Comparison of ENCODE assay signal across 2 cellular contexts in the genomic region with DNA sequence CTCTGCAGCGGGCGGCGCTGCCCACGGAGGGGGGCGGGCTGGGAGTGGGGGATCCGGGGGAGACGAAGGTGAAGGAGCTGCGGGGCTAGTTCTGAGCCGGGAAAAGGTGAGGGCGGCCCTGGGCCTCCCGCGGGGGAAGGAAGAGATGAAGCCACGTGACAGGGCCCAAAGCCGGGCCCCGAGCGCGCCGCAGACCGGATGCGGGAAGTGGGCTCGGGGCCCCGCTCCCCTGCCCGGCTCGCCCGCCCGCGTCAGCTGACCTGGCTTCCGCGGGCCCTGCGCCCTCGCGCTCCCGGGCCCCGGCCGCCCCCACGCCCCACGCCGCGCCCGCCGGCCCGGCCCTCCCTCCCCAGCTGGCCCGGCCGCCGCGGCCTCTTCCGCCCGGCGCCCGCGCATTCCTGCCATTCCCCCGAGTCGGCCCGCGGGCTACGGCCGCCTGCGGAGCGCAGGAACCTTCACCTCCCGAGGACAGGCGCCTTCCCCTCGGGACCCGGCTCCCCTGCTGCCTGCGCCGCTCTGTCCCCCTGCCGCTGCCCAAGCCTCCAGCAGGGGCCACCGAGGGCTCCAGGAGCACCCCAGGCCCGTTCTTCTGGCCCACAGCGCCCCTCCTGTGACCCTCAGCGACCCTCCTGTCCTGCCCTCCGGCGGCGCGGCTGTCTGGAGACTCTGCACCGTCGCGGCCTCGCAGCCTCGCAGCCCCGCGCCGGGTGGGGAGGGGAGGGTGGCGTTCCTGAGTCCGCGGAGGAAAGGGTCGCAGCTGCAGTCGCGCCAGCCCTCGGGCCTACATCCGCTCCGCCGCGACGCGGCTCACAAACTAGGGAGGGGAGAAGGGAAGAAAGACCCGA.
A peak's percentile ranks its signal among the peaks of the same experiment; 100 is the strongest.
TF ChIP-seq lines count a peak whose summit lies in the region.

No MANE protein-coding gene starts in this region.

TF ChIP-seq in IMR-90, 13 proteins besides CTCF, POLR2A, EP300 and RAD21:
- TF ChIP-seq CHD1 (IDR thresholded peaks at IDR 0.05; ENCODE audit: low read depth, low read length) (no peak), BHLHE40 (IDR thresholded peaks at IDR 0.05; ENCODE audit: low read depth, low read length) (no peak), MAZ (IDR thresholded peaks at IDR 0.05; ENCODE audit: borderline replicate concordance, low read depth, low read length) (no peak; the same call in 1 of the 2 replicates), MAFK (IDR thresholded peaks at IDR 0.05; ENCODE audit: low read depth, low read length) (no peak), NFE2L2 (IDR thresholded peaks at IDR 0.05; ENCODE audit: low read depth, low read length) (no peak)
- TF ChIP-seq, protein P1, sequence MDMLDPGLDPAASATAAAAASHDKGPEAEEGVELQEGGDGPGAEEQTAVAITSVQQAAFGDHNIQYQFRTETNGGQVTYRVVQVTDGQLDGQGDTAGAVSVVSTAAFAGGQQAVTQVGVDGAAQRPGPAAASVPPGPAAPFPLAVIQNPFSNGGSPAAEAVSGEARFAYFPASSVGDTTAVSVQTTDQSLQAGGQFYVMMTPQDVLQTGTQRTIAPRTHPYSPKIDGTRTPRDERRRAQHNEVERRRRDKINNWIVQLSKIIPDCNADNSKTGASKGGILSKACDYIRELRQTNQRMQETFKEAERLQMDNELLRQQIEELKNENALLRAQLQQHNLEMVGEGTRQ (IDR thresholded peaks at IDR 0.05; ENCODE audit: low read depth, low read length), result peak; percentile 79
- TF ChIP-seq, protein P2, sequence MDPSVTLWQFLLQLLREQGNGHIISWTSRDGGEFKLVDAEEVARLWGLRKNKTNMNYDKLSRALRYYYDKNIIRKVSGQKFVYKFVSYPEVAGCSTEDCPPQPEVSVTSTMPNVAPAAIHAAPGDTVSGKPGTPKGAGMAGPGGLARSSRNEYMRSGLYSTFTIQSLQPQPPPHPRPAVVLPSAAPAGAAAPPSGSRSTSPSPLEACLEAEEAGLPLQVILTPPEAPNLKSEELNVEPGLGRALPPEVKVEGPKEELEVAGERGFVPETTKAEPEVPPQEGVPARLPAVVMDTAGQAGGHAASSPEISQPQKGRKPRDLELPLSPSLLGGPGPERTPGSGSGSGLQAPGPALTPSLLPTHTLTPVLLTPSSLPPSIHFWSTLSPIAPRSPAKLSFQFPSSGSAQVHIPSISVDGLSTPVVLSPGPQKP (IDR thresholded peaks at IDR 0.05; ENCODE audit: borderline replicate concordance, low read depth, low read length), result no peak

TF ChIP-seq in GM12878, 131 proteins besides CTCF, POLR2A, EP300 and RAD21 (continues in another document):
- 0 out of 2 replicates have a peak, but pooled peaks have one; percentile 2 for TF ChIP-seq MTA2 (IDR thresholded peaks at IDR 0.05; ENCODE audit: low read depth)
- peak; percentile 34; the same call in 1 of the 2 replicates for TF ChIP-seq POLR2AphosphoS5 (IDR thresholded peaks at IDR 0.05; ENCODE audit: low read length)
- no peak for TF ChIP-seq RBBP5 (conservative IDR thresholded peaks at IDR 0.05)
- TF ChIP-seq NFXL1 (IDR thresholded peaks at IDR 0.05; ENCODE audit: borderline replicate concordance), result no peak
- TF ChIP-seq ZZZ3 (IDR thresholded peaks at IDR 0.05; ENCODE audit: control insufficient read depth, insufficient read length, low read depth), result no peak
- TF ChIP-seq MXI1 (IDR thresholded peaks at IDR 0.05; ENCODE audit: low read depth, low read length), result peak; percentile 42
- TF ChIP-seq, protein P3, sequence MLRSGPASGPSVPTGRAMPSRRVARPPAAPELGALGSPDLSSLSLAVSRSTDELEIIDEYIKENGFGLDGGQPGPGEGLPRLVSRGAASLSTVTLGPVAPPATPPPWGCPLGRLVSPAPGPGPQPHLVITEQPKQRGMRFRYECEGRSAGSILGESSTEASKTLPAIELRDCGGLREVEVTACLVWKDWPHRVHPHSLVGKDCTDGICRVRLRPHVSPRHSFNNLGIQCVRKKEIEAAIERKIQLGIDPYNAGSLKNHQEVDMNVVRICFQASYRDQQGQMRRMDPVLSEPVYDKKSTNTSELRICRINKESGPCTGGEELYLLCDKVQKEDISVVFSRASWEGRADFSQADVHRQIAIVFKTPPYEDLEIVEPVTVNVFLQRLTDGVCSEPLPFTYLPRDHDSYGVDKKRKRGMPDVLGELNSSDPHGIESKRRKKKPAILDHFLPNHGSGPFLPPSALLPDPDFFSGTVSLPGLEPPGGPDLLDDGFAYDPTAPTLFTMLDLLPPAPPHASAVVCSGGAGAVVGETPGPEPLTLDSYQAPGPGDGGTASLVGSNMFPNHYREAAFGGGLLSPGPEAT (IDR thresholded peaks at IDR 0.05; ENCODE audit: low read depth), result 0 out of 2 replicates have a peak, but pooled peaks have one; percentile 1
- TF ChIP-seq ESRRA (IDR thresholded peaks at IDR 0.05; ENCODE audit: low read length), result no peak
- no peak; the same call in 1 of the 2 replicates for TF ChIP-seq YY1 (IDR thresholded peaks at IDR 0.05; ENCODE audit: low read depth, low read length)
- TF ChIP-seq, protein P4, sequence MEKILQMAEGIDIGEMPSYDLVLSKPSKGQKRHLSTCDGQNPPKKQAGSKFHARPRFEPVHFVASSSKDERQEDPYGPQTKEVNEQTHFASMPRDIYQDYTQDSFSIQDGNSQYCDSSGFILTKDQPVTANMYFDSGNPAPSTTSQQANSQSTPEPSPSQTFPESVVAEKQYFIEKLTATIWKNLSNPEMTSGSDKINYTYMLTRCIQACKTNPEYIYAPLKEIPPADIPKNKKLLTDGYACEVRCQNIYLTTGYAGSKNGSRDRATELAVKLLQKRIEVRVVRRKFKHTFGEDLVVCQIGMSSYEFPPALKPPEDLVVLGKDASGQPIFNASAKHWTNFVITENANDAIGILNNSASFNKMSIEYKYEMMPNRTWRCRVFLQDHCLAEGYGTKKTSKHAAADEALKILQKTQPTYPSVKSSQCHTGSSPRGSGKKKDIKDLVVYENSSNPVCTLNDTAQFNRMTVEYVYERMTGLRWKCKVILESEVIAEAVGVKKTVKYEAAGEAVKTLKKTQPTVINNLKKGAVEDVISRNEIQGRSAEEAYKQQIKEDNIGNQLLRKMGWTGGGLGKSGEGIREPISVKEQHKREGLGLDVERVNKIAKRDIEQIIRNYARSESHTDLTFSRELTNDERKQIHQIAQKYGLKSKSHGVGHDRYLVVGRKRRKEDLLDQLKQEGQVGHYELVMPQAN (conservative IDR thresholded peaks at IDR 0.05), result no peak; the same call in 1 of the 2 replicates
- TF ChIP-seq ATF7 (IDR thresholded peaks at IDR 0.05; ENCODE audit: low read depth), result no peak
- TF ChIP-seq, protein P5, sequence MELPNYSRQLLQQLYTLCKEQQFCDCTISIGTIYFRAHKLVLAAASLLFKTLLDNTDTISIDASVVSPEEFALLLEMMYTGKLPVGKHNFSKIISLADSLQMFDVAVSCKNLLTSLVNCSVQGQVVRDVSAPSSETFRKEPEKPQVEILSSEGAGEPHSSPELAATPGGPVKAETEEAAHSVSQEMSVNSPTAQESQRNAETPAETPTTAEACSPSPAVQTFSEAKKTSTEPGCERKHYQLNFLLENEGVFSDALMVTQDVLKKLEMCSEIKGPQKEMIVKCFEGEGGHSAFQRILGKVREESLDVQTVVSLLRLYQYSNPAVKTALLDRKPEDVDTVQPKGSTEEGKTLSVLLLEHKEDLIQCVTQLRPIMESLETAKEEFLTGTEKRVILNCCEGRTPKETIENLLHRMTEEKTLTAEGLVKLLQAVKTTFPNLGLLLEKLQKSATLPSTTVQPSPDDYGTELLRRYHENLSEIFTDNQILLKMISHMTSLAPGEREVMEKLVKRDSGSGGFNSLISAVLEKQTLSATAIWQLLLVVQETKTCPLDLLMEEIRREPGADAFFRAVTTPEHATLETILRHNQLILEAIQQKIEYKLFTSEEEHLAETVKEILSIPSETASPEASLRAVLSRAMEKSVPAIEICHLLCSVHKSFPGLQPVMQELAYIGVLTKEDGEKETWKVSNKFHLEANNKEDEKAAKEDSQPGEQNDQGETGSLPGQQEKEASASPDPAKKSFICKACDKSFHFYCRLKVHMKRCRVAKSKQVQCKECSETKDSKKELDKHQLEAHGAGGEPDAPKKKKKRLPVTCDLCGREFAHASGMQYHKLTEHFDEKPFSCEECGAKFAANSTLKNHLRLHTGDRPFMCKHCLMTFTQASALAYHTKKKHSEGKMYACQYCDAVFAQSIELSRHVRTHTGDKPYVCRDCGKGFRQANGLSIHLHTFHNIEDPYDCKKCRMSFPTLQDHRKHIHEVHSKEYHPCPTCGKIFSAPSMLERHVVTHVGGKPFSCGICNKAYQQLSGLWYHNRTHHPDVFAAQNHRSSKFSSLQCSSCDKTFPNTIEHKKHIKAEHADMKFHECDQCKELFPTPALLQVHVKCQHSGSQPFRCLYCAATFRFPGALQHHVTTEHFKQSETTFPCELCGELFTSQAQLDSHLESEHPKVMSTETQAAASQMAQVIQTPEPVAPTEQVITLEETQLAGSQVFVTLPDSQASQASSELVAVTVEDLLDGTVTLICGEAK (IDR thresholded peaks at IDR 0.05; ENCODE audit: borderline replicate concordance), result 0 out of 2 replicates have a peak, but pooled peaks have one; percentile 20
- TF ChIP-seq NFYA (IDR thresholded peaks at IDR 0.05; ENCODE audit: borderline replicate concordance, low read depth, low read length), result no peak
- TF ChIP-seq CREB1 (IDR thresholded peaks at IDR 0.05; ENCODE audit: low read depth), result no peak
- TF ChIP-seq, protein P2 (IDR thresholded peaks at IDR 0.05; ENCODE audit: low read depth, low read length), result peak; percentile 44; the same call in 1 of the 2 replicates
- TF ChIP-seq RB1 (IDR thresholded peaks at IDR 0.05; ENCODE audit: borderline replicate concordance), result no peak; the same call in 1 of the 2 replicates
- TF ChIP-seq, protein P6, sequence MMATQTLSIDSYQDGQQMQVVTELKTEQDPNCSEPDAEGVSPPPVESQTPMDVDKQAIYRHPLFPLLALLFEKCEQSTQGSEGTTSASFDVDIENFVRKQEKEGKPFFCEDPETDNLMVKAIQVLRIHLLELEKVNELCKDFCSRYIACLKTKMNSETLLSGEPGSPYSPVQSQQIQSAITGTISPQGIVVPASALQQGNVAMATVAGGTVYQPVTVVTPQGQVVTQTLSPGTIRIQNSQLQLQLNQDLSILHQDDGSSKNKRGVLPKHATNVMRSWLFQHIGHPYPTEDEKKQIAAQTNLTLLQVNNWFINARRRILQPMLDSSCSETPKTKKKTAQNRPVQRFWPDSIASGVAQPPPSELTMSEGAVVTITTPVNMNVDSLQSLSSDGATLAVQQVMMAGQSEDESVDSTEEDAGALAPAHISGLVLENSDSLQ (IDR thresholded peaks at IDR 0.05), result no peak
- peak; percentile 39; the same call in 1 of the 2 replicates for TF ChIP-seq ZBED1 (IDR thresholded peaks at IDR 0.05; ENCODE audit: borderline replicate concordance)
- TF ChIP-seq, protein P7, sequence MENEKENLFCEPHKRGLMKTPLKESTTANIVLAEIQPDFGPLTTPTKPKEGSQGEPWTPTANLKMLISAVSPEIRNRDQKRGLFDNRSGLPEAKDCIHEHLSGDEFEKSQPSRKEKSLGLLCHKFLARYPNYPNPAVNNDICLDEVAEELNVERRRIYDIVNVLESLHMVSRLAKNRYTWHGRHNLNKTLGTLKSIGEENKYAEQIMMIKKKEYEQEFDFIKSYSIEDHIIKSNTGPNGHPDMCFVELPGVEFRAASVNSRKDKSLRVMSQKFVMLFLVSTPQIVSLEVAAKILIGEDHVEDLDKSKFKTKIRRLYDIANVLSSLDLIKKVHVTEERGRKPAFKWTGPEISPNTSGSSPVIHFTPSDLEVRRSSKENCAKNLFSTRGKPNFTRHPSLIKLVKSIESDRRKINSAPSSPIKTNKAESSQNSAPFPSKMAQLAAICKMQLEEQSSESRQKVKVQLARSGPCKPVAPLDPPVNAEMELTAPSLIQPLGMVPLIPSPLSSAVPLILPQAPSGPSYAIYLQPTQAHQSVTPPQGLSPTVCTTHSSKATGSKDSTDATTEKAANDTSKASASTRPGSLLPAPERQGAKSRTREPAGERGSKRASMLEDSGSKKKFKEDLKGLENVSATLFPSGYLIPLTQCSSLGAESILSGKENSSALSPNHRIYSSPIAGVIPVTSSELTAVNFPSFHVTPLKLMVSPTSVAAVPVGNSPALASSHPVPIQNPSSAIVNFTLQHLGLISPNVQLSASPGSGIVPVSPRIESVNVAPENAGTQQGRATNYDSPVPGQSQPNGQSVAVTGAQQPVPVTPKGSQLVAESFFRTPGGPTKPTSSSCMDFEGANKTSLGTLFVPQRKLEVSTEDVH (IDR thresholded peaks at IDR 0.05; ENCODE audit: low read depth, partially characterized antibody), result no peak
- peak; percentile 37; the same call in 1 of the 2 replicates for TF ChIP-seq ZNF217 (IDR thresholded peaks at IDR 0.05)
- TF ChIP-seq GATAD2B (conservative IDR thresholded peaks at IDR 0.05; ENCODE audit: low read depth), result peak; percentile 95
- no peak for TF ChIP-seq EZH2 (IDR thresholded peaks at IDR 0.05; ENCODE audit: borderline replicate concordance, control insufficient read depth, low read depth, low read length)
- TF ChIP-seq PML (IDR thresholded peaks at IDR 0.05; ENCODE audit: low read length), result no peak
- TF ChIP-seq RELA (IDR thresholded peaks at IDR 0.05; ENCODE audit: borderline replicate concordance, partially characterized antibody), result no peak
- no peak for TF ChIP-seq IRF4 (IDR thresholded peaks at IDR 0.05; ENCODE audit: low read depth, low read length)
- TF ChIP-seq SP1 (IDR thresholded peaks at IDR 0.05; ENCODE audit: low read depth, low read length), result peak; percentile 54
- TF ChIP-seq MYC (IDR thresholded peaks at IDR 0.05; ENCODE audit: insufficient read depth, insufficient read length, insufficient replicate concordance, low read length, severe bottlenecking), result no peak
- TF ChIP-seq TARDBP (IDR thresholded peaks at IDR 0.05; ENCODE audit: borderline replicate concordance), result 0 out of 2 replicates have a peak, but pooled peaks have one; percentile 7
- no peak for TF ChIP-seq BCL11A (IDR thresholded peaks at IDR 0.05; ENCODE audit: low read depth, low read length)
- TF ChIP-seq, protein P8, sequence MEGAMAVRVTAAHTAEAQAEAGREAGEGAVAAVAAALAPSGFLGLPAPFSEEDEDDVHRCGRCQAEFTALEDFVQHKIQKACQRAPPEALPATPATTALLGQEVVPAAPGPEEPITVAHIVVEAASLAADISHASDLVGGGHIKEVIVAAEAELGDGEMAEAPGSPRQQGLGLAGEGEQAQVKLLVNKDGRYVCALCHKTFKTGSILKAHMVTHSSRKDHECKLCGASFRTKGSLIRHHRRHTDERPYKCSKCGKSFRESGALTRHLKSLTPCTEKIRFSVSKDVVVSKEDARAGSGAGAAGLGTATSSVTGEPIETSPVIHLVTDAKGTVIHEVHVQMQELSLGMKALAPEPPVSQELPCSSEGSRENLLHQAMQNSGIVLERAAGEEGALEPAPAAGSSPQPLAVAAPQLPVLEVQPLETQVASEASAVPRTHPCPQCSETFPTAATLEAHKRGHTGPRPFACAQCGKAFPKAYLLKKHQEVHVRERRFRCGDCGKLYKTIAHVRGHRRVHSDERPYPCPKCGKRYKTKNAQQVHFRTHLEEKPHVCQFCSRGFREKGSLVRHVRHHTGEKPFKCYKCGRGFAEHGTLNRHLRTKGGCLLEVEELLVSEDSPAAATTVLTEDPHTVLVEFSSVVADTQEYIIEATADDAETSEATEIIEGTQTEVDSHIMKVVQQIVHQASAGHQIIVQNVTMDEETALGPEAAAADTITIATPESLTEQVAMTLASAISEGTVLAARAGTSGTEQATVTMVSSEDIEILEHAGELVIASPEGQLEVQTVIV (IDR thresholded peaks at IDR 0.05; ENCODE audit: borderline replicate concordance, partially characterized antibody), result no peak
- TF ChIP-seq DPF2 (IDR thresholded peaks at IDR 0.05), result peak; percentile 88
- TF ChIP-seq MEF2B (IDR thresholded peaks at IDR 0.05; ENCODE audit: partially characterized antibody, poor library complexity, severe bottlenecking), result no peak
- no peak for TF ChIP-seq NR2C1 (IDR thresholded peaks at IDR 0.05)
